Comparison of ENCODE assay signal across 21 cellular contexts in genomic region chrX:123206222-123206621, GRCh38.
"Had no signal": no experiment of that assay in that cellular context is flagged by ENCODE, and none has a peak within 500 bp of the region (broad histone marks: within the 10 kb centered on the region; RNA-seq: fewer than 3 reads in every experiment).

No MANE protein-coding gene starts in this region.

- H3K4me1 ChIP-seq: left lung, neural progenitor cell, prostate gland, right atrium auricular region, stomach, testis, tibial artery had no signal

- DNase-seq: cortex of kidney; effector memory CD8-positive, alpha-beta T cell; kidney; left lung; mesenchymal stem cell; mucosa of descending colon; naive B cell; stimulated activated CD4-positive, alpha-beta T cell treated with anti-CD3 and anti-CD28 coated beads, Interleukin-12 subunit alpha, Interleukin-12 subunit beta, amount 100 ng/mL, for 4 hours; stimulated activated CD4-positive, alpha-beta T cell treated with anti-CD3 and anti-CD28 coated beads, Interleukin-1b, Interleukin-23, amount 100 ng/mL, for 48 hours; stimulated activated CD4-positive, alpha-beta T cell treated with anti-CD3 and anti-CD28 coated beads, Interleukin-4, amount 100 ng/mL, for 1 hour; stimulated activated CD8-positive, alpha-beta memory T cell treated with anti-CD3 and anti-CD28 coated beads, Interleukin-4, amount 100 ng/mL, for 48 hours; stimulated activated naive CD4-positive, alpha-beta T cell; stomach; testis; tibial artery had no signal

- H2AFZ ChIP-seq: neural progenitor cell had no signal

- H3K4me3 ChIP-seq: left lung, mucosa of descending colon, neural progenitor cell, prostate gland, right atrium auricular region, smooth muscle cell, stomach, testis, tibial artery had no signal

- H3K4me2 ChIP-seq: neural progenitor cell, smooth muscle cell had no signal

- H3K27me3 ChIP-seq: left lung, neural progenitor cell, right atrium auricular region, stomach, testis, tibial artery had no signal

- H3K27ac ChIP-seq: left lung, neural progenitor cell, prostate gland, right atrium auricular region, stomach, testis, tibial artery had no signal

- H3K9ac ChIP-seq: neural progenitor cell had no signal

- H3K9me3 ChIP-seq: left lung, mucosa of descending colon, prostate gland, right atrium auricular region, stomach, testis, tibial artery had no signal

- ATAC-seq: effector memory CD8-positive, alpha-beta T cell; left lung; mucosa of descending colon; natural killer cell treated with Interleukin-12 subunit alpha and Interleukin-12 subunit beta and Interleukin-15 and Interleukin-18, amount 100 ng/mL, for 72 hours; sciatic nerve had no signal

- H3K36me3 ChIP-seq: left lung, neural progenitor cell, prostate gland, right atrium auricular region, stomach, tibial artery had no signal
